In the genomic region with DNA sequence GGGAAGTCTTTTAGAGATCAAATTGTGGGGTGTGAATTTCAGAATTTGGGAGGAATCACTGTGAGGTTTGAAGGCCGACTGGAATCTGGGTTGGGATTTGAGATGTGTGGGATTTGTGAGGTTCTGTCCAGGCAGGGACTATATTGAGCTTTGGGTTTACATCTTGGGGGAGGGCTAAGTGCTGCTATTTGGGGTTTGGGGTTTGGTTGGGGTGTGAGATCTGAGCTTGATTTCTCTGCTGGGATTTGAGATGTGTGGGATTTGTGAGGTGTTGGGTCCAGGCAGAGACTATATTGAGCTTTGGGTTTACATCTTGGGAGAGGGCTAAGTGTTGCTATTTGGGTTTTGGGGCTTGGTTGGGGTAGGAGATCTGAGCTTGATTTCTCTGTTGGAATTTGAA, we compare ENCODE assay signal across 9 cellular contexts. TPM values are rescaled to one million over a fixed set of nuclear protein-coding genes. Genes with fewer than 3 reads are reported as not detected.
DNase-seq lines count a peak whose midpoint lies in the region; ATAC-seq and TF ChIP-seq lines count a peak whose summit lies in the region.
"Had no signal": no experiment of that assay in that cellular context is flagged by ENCODE, and none has a peak within 500 bp of the region (broad histone marks: within the 10 kb centered on the region; RNA-seq: fewer than 3 reads in every experiment).

No MANE protein-coding gene starts in this region.

- CTCF ChIA-PET in T-cell (lab: Charles Lee), result interaction anchor here (0.6 to 1.6 kb wide), 5 partner anchors 17 to 111 kb away, joined by 3 to 15 read pairs (median 5); partner anchors contain the start of gene DNPEP (in 1 of the 2)

- ATAC-seq in T-cell (replicated peaks in 1 of 4) (no peak), gastrocnemius medialis (no peak), HG02970 (IDR thresholded peaks at IDR 0.05; ENCODE audit: low FRiP score, unreplicated experiment) (no peak), GM19452 (IDR thresholded peaks at IDR 0.05; ENCODE audit: unreplicated experiment) (no peak)

- peak overlapping the region in 1 of 2 donors; percentile 83 for H3K27ac Mint-ChIP-seq in T-cell

- POLR2A ChIA-PET in T-cell (lab: Charles Lee), result interaction anchor here in 1 of 2 donors (0.6 kb wide), 1 partner anchor 111 kb away, joined by 7 read pairs; no protein-coding TSS in a partner anchor

- H3K4me1 ChIP-seq in gastrocnemius medialis, result peaks cover 39 to 46% of the 10 kb centered on the region in 2 donors

- H3K4me3 Mint-ChIP-seq in T-cell, result peak overlapping the region; percentile 90 to 96 (median 93)

- H3K4me1 Mint-ChIP-seq in T-cell, result peaks cover 32 to 40% (median 35%) of the 10 kb centered on the region in 3 donors

- intact Hi-C loops in gastrocnemius medialis (cut with DNase I; ENCODE audit: low total_unique reads), result loop anchor here (2.0 to 10.0 kb wide), 4 partner anchors 98 to 335 kb away; partner anchors contain the start of genes ANKZF1, ATG9A, NHEJ1 and STK11IP

- TF ChIP-seq POLR2A in gastrocnemius medialis (IDR thresholded peaks at IDR 0.05), result no peak

- peak overlapping the region; percentile 83 for H3K4me3 ChIP-seq in GM12875 (ENCODE audit: low read depth, low read length)
- peak overlapping the region; percentile 84 for H3K4me3 ChIP-seq in fibroblast of the aortic adventitia (ENCODE audit: low read depth, low read length)
- peak overlapping the region in 3 of 4 donors; percentile 66 to 87 (median 70) for H3K4me3 ChIP-seq in gastrocnemius medialis

- DNase-seq in T-cell, result no peak
- DNase-seq in fibroblast of the aortic adventitia (ENCODE audit: low read depth), result no peak
- DNase-seq in gastrocnemius medialis, result no peak
- no peak for DNase-seq in foreskin melanocyte
- no peak for DNase-seq in GM20000 (ENCODE audit: low spot score)
- DNase-seq: kidney glomerular epithelial cell had no signal

- H3K27me3 Mint-ChIP-seq in T-cell, result peaks cover 26 to 36% of the 10 kb centered on the region in 2 donors

- no peaks in the 10 kb centered on the region for H3K9me3 ChIP-seq in gastrocnemius medialis

- peak overlapping the region; percentile 91 to 100 (median 96) for H3K27ac ChIP-seq in gastrocnemius medialis

- no peaks in the 10 kb centered on the region for H3K27me3 ChIP-seq in gastrocnemius medialis

- H3K36me3 Mint-ChIP-seq in T-cell, result peaks cover 19% of the 10 kb centered on the region

- TF ChIP-seq CTCF in GM12875 (IDR thresholded peaks at IDR 0.05; ENCODE audit: borderline replicate concordance, insufficient read depth, low read depth, low read length) (no peak), fibroblast of the aortic adventitia (IDR thresholded peaks at IDR 0.05; ENCODE audit: insufficient read depth, low read length) (no peak), gastrocnemius medialis (IDR thresholded peaks at IDR 0.05 in 4 of 5, conservative IDR thresholded peaks at IDR 0.05 in 1 of 5) (no peak), GM20000 (IDR thresholded peaks at IDR 0.05; ENCODE audit: extremely low read depth, missing control alignments) (no peak)

- H3K36me3 ChIP-seq in gastrocnemius medialis, result peaks cover 0 to 30% of the 10 kb centered on the region in 2 donors

- in situ Hi-C loops in gastrocnemius medialis (cut with MboI; ENCODE audit: low sequenced_read_pairs in 4 of 4), result no loop called here

- H3K9me3 Mint-ChIP-seq in T-cell, result no peaks in the 10 kb centered on the region

RNA-seq across cellular contexts. Expression of gene GMPPA, which starts 0.9 kb away (rescaled TPM):
- total RNA-seq in T-cell (10 to 100 TPM; 20.6 to 47.7 (median 41.3) TPM), fibroblast of the aortic adventitia (ENCODE audit: low replicate concordance) (16.6 and 66.3 TPM in 2 replicates), gastrocnemius medialis (10 to 100 TPM; 18.0 to 25.8 (median 24.4) TPM)

RNA-seq across cellular contexts. Expression of gene ASIC4, which starts 14.7 kb away (rescaled TPM):
- total RNA-seq in T-cell (under 1 TPM in 3 of 5 donors, not detected in 2; 0.09 to 0.35 (median 0.20) TPM), fibroblast of the aortic adventitia (ENCODE audit: low replicate concordance) (not detected in 2 replicates), gastrocnemius medialis (under 1 TPM in 1 of 4 donors, not detected in 3; 0.11 TPM)

RNA-seq across cellular contexts. Expression of gene CHPF, which starts 44.1 kb away (rescaled TPM):
- total RNA-seq in T-cell (10 to 100 TPM in 3 of 5 donors, 1 to 10 TPM in 2; 5.0 to 12.8 (median 10.8) TPM), fibroblast of the aortic adventitia (ENCODE audit: low replicate concordance) (62.4 and 271 TPM in 2 replicates), gastrocnemius medialis (10 to 100 TPM; 21.0 to 50.5 (median 37.2) TPM)

RNA-seq across cellular contexts. Expression of gene TMEM198, which starts 44.3 kb away (rescaled TPM):
- total RNA-seq in T-cell (under 1 TPM; 0.37 to 0.88 (median 0.69) TPM), fibroblast of the aortic adventitia (ENCODE audit: low replicate concordance) (1.1 and 2.8 TPM in 2 replicates), gastrocnemius medialis (1 to 10 TPM in 3 of 4 donors, under 1 TPM in 1; 0.87 to 6.7 (median 3.3) TPM)
